ENCODE assay signal across 27 cellular contexts in the genomic region with DNA sequence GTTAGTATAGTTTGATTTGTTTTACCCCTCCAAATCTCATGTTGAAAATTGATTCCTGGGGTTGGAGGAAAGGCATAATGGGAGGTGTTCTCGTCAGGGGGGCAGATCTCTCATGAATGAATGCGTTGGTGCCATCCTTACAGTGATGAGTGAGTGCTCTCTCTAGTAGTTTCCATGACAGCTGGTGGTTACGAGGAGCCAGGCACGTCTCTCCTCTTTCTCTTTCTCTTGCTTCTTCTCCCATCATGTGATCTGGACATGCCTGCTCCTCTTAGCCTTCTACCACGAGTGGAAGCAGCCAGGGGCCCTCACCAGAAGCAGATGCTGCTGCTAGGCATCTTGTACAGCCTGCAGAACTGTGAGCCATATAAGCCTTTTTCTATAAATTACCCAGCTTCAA.
A peak's percentile ranks its signal among the peaks of the same experiment; 100 is the strongest.
DNase-seq lines count a peak whose midpoint lies in the region; ATAC-seq and TF ChIP-seq lines count a peak whose summit lies in the region.
"Had no signal": no experiment of that assay in that cellular context is flagged by ENCODE, and none has a peak within 500 bp of the region (broad histone marks: within the 10 kb centered on the region; RNA-seq: fewer than 3 reads in every experiment).

No MANE protein-coding gene starts in this region.

- H3K9me3 ChIP-seq in gastrocnemius medialis (no peaks in the 10 kb centered on the region), Karpas-422 (ENCODE audit: low read length) (peaks cover 10% of the 10 kb centered on the region)
- H3K9me3 ChIP-seq: HAP-1, prostate gland, SK-N-SH had no signal

- H2AFZ ChIP-seq in Karpas-422 (ENCODE audit: low read length) = no peak overlapping the region

- in situ Hi-C loops in gastrocnemius medialis (cut with MboI; ENCODE audit: low sequenced_read_pairs in 4 of 4) = no loop called here

- H3K9me2 ChIP-seq in Karpas-422 (replicated peaks; ENCODE audit: insufficient read depth, low read length) = no peaks in the 10 kb centered on the region
- H3K9me2 ChIP-seq: SK-N-SH had no signal

- no peak overlapping the region for H3K9ac ChIP-seq in Karpas-422 (ENCODE audit: low read length)
- H3K9ac ChIP-seq: SK-N-SH had no signal

- ATAC-seq in HG02798 (IDR thresholded peaks at IDR 0.05; ENCODE audit: poor library complexity, unreplicated experiment) (peak; percentile 50), gastrocnemius medialis (peak in 1 of 2 donors; percentile 10)
- ATAC-seq: activated naive CD4-positive, alpha-beta T cell treated with anti-CD3 and anti-CD28 coated beads, Interleukin-2, amount 50 U/mL, for 72 hours; CD8-positive, alpha-beta T cell; stimulated activated memory B cell treated with anti-CD40 and anti-IgM and Interleukin-4, amounts not matched to agents 10 μg/mL and 1 μg/mL and 100 μg/mL, for 72 hours had no signal

- H3K4me1 ChIP-seq in gastrocnemius medialis (peaks cover 25 to 38% of the 10 kb centered on the region in 2 donors), Karpas-422 (ENCODE audit: low read length) (no peaks in the 10 kb centered on the region)
- H3K4me1 ChIP-seq: prostate gland had no signal

- no peaks in the 10 kb centered on the region for H3K79me2 ChIP-seq in Karpas-422 (ENCODE audit: low read length)

- H3K27ac ChIP-seq in angular gyrus (ENCODE audit: low read depth, low read length) (peak overlapping the region; percentile 30), gastrocnemius medialis (peak overlapping the region; percentile 78 to 86 (median 82)), Karpas-422 (ENCODE audit: low read length) (no peak overlapping the region)
- H3K27ac ChIP-seq: prostate gland had no signal

- intact Hi-C loops in gastrocnemius medialis (cut with DNase I; ENCODE audit: low total_unique reads) = loop anchor here (5.0 to 10.0 kb wide), 4 partner anchors 36 to 356 kb away; no protein-coding TSS in a partner anchor

- H3K36me3 ChIP-seq in gastrocnemius medialis (no peaks in the 10 kb centered on the region), Karpas-422 (ENCODE audit: insufficient read depth, low read length) (no peaks in the 10 kb centered on the region)
- H3K36me3 ChIP-seq: HAP-1, prostate gland had no signal

- no peak overlapping the region for H3K4me3 ChIP-seq in gastrocnemius medialis
- no peak overlapping the region for H3K4me3 ChIP-seq in Karpas-422 (ENCODE audit: low read length)
- H3K4me3 ChIP-seq: HAP-1, prostate gland had no signal

- no peaks in the 10 kb centered on the region for H4K20me1 ChIP-seq in Karpas-422 (ENCODE audit: insufficient read depth, low read depth, low read length)

- no peak overlapping the region for H3K4me2 ChIP-seq in Karpas-422 (ENCODE audit: low read depth, low read length, poor library complexity, severe bottlenecking)
- H3K4me2 ChIP-seq: SK-N-SH had no signal

- DNase-seq in EL = peak; percentile 6
- peak; percentile 23 to 59 for DNase-seq in gastrocnemius medialis
- no peak for DNase-seq in T-helper 2 cell
- no peak for DNase-seq in Karpas-422
- DNase-seq in NCI-H187 (lab: John Stamatoyannopoulos, UW) = no peak
- DNase-seq: activated CD4-positive, alpha-beta T cell treated with anti-CD3 and anti-CD28 coated beads, Interleukin-2, amount 50 U/mL, for 1 hour; activated CD4-positive, CD25-positive, alpha-beta regulatory T cell; activated effector memory CD4-positive, alpha-beta T cell treated with Interleukin-2 at 50 U/mL for 16 hours; activated T-cell treated with anti-CD3 and anti-CD28 coated beads, Interleukin-2, amount 50 U/mL, for 1 hour; amygdala; CD8-positive, alpha-beta T cell; DMS 273 treated with DMSO at 0.1 percent for 48 hours; effector memory CD4-positive, alpha-beta T cell; midbrain; naive B cell; NCI-H1048; NCI-H1694; NCI-H446; OCI-M1; SK-N-SH; substantia nigra had no signal

- H3K27me3 ChIP-seq in gastrocnemius medialis (no peaks in the 10 kb centered on the region), Karpas-422 (ENCODE audit: low read length) (no peaks in the 10 kb centered on the region)

- TF ChIP-seq CTCF in gastrocnemius medialis (IDR thresholded peaks at IDR 0.05 in 4 of 5, conservative IDR thresholded peaks at IDR 0.05 in 1 of 5) = no peak

- TF ChIP-seq POLR2A in gastrocnemius medialis (IDR thresholded peaks at IDR 0.05) = no peak

Comparison
In these comparisons a context has a peak if more than half of its experiments do, and no peak if none do; other contexts are left out.
1. DNase-seq: peak in EL (single experiment) and gastrocnemius medialis (2 of 2); none in T-helper 2 cell (0 of 5), Karpas-422 (single experiment) and NCI-H187 (0 of 2).